8 cellular contexts compared by ENCODE assay signal in genomic region chr17:7834554-7834890, GRCh38. TPM values are rescaled to one million over a fixed set of nuclear protein-coding genes. Genes with fewer than 3 reads are reported as not detected.
DNase-seq lines count a peak whose midpoint lies in the region; ATAC-seq, FAIRE-seq and TF ChIP-seq lines count a peak whose summit lies in the region.

No MANE protein-coding gene starts in this region.

- CTCF ChIA-PET in A549 (lab: Yijun Ruan, JAX) (interaction anchor here (0.7 to 25.1 kb wide), 33 partner anchors 5 to 560 kb away, joined by 3 to 677 read pairs (median 4); partner anchors contain the start of genes KDM6B, NAA38, RNF227 and TMEM88), HEK293 (lab: Yijun Ruan, JAX) (interaction anchor here (0.6 to 3.4 kb wide), 30 partner anchors 8 to 218 kb away, joined by 3 to 16 read pairs (median 5); partner anchors contain the start of gene NAA38)

- peak; percentile 15 to 32; a peak in 5 of 6 replicates for ATAC-seq in A549
- ATAC-seq in GM21360 (IDR thresholded peaks at IDR 0.05; ENCODE audit: unreplicated experiment): no peak

- intact Hi-C loops in thyroid gland (cut with DNase I): no loop called here

- POLR2A ChIA-PET in A549 (lab: Yijun Ruan, JAX) (interaction anchor here (0.7 to 6.7 kb wide), 6 partner anchors 9 to 23 kb away, joined by 3 to 44 read pairs (median 6); partner anchors contain the start of genes CYB5D1 and NAA38), HEK293 (lab: Yijun Ruan, JAX) (interaction anchor here (0.7 to 6.1 kb wide), 9 partner anchors 9 to 517 kb away, joined by 3 to 56 read pairs (median 4); partner anchors contain the start of genes CNTROB, CYB5D1, NAA38 and TMEM88)

- peak overlapping the region; percentile 76 to 89 for H3K27ac ChIP-seq in A549
- H3K27ac ChIP-seq in HEK293 (ENCODE audit: extremely low read depth, low read depth, low read length): peak overlapping the region; percentile 100; the same call in 1 of the 2 replicates
- peak overlapping the region; percentile 85 to 99 (median 98) for H3K27ac ChIP-seq in thyroid gland

- TF ChIP-seq POLR2A in A549 (IDR thresholded peaks at IDR 0.05; ENCODE audit: low read length) (no peak), thyroid gland (IDR thresholded peaks at IDR 0.05) (no peak)

- no peaks in the 10 kb centered on the region for H3K36me3 ChIP-seq in HEK293 (ENCODE audit: control insufficient read depth in 2 of 2, insufficient read depth in 1 of 2, low read length in 2 of 2)
- no peaks in the 10 kb centered on the region for H3K36me3 ChIP-seq in thyroid gland

- TF ChIP-seq CTCF in A549 (IDR thresholded peaks at IDR 0.05): no peak
- no peak for TF ChIP-seq CTCF in HEK293 (tag by site-specific recombination; IDR thresholded peaks at IDR 0.05)
- no peak for TF ChIP-seq CTCF in WI38 (IDR thresholded peaks at IDR 0.05; ENCODE audit: low read depth, low read length)
- TF ChIP-seq CTCF in thyroid gland (IDR thresholded peaks at IDR 0.05): no peak

- H3K4me2 ChIP-seq in A549: peak overlapping the region; percentile 96

- 1% methylated on average over 14 of the region's 15 CpGs for WGBS in A549 (ENCODE audit: missing lambda C conversion rate)
- 0 to 1% methylated on average over 7 to 15 of the region's 15 CpGs for WGBS in thyroid gland, 2 donors

- H3K27me3 ChIP-seq in thyroid gland: no peaks in the 10 kb centered on the region

- peaks cover 29% of the 10 kb centered on the region for H3K4me1 ChIP-seq in A549
- peaks cover 21% of the 10 kb centered on the region for H3K4me1 ChIP-seq in HEK293 (ENCODE audit: control insufficient read depth, insufficient read depth, low read length)
- peaks cover 20 to 29% of the 10 kb centered on the region in 2 donors for H3K4me1 ChIP-seq in thyroid gland

- DNase-seq in A549 (ENCODE audit: low read depth in 1 of 2, low spot score in 1 of 2): peak; percentile 50 to 76
- peak; percentile 78 for DNase-seq in effector CD8-positive, alpha-beta T cell (lab: John Stamatoyannopoulos, UW)
- DNase-seq in middle frontal gyrus (ENCODE audit: extremely low spot score, low spot score): peak; percentile 2
- peak; percentile 67 to 68 for DNase-seq in thyroid gland
- no peak for DNase-seq in NCI-H2107 treated with DMSO at 0.1 percent for 48 hours (lab: John Stamatoyannopoulos, UW; ENCODE audit: unreplicated experiment)

- no peak for TF ChIP-seq EP300 in A549 (IDR thresholded peaks at IDR 0.05)

- TF ChIP-seq RAD21 in A549 (conservative IDR thresholded peaks at IDR 0.05 in 1 of 2, IDR thresholded peaks at IDR 0.05 in 1 of 2): no peak

- no peak for FAIRE-seq in A549 (lab: Jason Lieb, UNC)

- H3K9me3 ChIP-seq in A549: no peaks in the 10 kb centered on the region
- H3K9me3 ChIP-seq in HEK293 (ENCODE audit: control insufficient read depth, insufficient read depth, low read depth, low read length): no peaks in the 10 kb centered on the region
- H3K9me3 ChIP-seq in thyroid gland: no peaks in the 10 kb centered on the region

- H3K4me3 ChIP-seq in A549 (peak overlapping the region; percentile 60), HEK293 (ENCODE audit: low read depth, low read length) (peak overlapping the region; percentile 55), WI38 (ENCODE audit: low read depth, low read length) (peak overlapping the region; percentile 79), thyroid gland (replicated peaks in 1 of 3) (peak overlapping the region; percentile 40 to 84 (median 61))

TF ChIP-seq in A549, 52 proteins besides CTCF, POLR2A, EP300 and RAD21 (continues in another document):
- no peak for TF ChIP-seq MAFK (IDR thresholded peaks at IDR 0.05; ENCODE audit: partially characterized antibody)

TF ChIP-seq in HEK293, 187 proteins besides CTCF, POLR2A, EP300 and RAD21 (continues in another document):
- TF ChIP-seq PRDM1 (tag by site-specific recombination; IDR thresholded peaks at IDR 0.05) (0 out of 2 replicates have a peak, but pooled peaks have one; percentile 35), BCL11A (tag by site-specific recombination; IDR thresholded peaks at IDR 0.05; ENCODE audit: low read depth) (peak; percentile 67; the same call in 1 of the 2 replicates), ZNF146 (tag by site-specific recombination; IDR thresholded peaks at IDR 0.05) (no peak), SP7 (tag by site-specific recombination; IDR thresholded peaks at IDR 0.05) (no peak), ZBTB10 (tag by site-specific recombination; IDR thresholded peaks at IDR 0.05) (peak; percentile 40; the same call in 1 of the 2 replicates), KLF1 (tag by site-specific recombination; IDR thresholded peaks at IDR 0.05) (peak; percentile 68; the same call in 1 of the 2 replicates), KLF8 (tag by site-specific recombination; IDR thresholded peaks at IDR 0.05) (0 out of 2 replicates have a peak, but pooled peaks have one; percentile 47), HIC1 (tag by site-specific recombination; IDR thresholded peaks at IDR 0.05) (0 out of 2 replicates have a peak, but pooled peaks have one; percentile 57)

RNA-seq across cellular contexts. Expression of gene KDM6B, which starts 0.5 kb away (rescaled TPM):
- polyA plus RNA-seq in A549 (2011; rRNA removed) (1.3 and 3.3 TPM in 2 replicates), A549 (2017; fragmentation: RNase III; extraction: RNeasy Plus Mini Kit Qiagen cat#74134 plus additional on column Dnase treatment) (7.6 to 10.2 TPM (median 8.8 TPM) in 3 replicates)
- polyA plus RNA-seq in A549 (2012; cell fraction: cytosol; rRNA removed): 1.8 and 2.7 TPM in 2 replicates
- 9.4 and 11.6 TPM in 2 replicates for polyA plus RNA-seq in A549 (2012; cell fraction: nucleus; rRNA removed)
- 10.8 and 14.7 TPM in 2 replicates for polyA minus RNA-seq in A549 (2011; rRNA and poly(A)+ RNA removed)
- 10 to 100 TPM in 2 of 4 donors, 1 to 10 TPM in 2; 4.8 to 14.4 (median 10.4) TPM for total RNA-seq in thyroid gland

RNA-seq across cellular contexts. Expression of gene TMEM88, which starts 20.3 kb away (rescaled TPM):
- polyA plus RNA-seq in A549 (2011; rRNA removed) (0.48 and 0.57 TPM in 2 replicates), A549 (2017; fragmentation: RNase III; extraction: RNeasy Plus Mini Kit Qiagen cat#74134 plus additional on column Dnase treatment) (0.17 to 0.73 TPM (median 0.33 TPM) in 3 replicates)
- polyA plus RNA-seq in A549 (2012; cell fraction: cytosol; rRNA removed): 0.29 and 0.44 TPM in 2 replicates
- 11.6 and 16.8 TPM in 2 replicates for polyA plus RNA-seq in A549 (2012; cell fraction: nucleus; rRNA removed)
- polyA minus RNA-seq in A549 (2011; rRNA and poly(A)+ RNA removed): 0.54 TPM in 1 of 2 replicates, not detected in the other
- 10 to 100 TPM; 12.3 to 39.5 (median 18.4) TPM for total RNA-seq in thyroid gland

RNA-seq across cellular contexts. Expression of gene NAA38, which starts 22.8 kb away (rescaled TPM):
- 98.9 and 102 TPM in 2 replicates for polyA plus RNA-seq in A549 (2011; rRNA removed)
- polyA plus RNA-seq in A549 (2012; cell fraction: cytosol; rRNA removed): 518 TPM in 2 replicates
- 332 and 388 TPM in 2 replicates for polyA plus RNA-seq in A549 (2012; cell fraction: nucleus; rRNA removed)
- 268 to 287 TPM (median 275 TPM) in 3 replicates for polyA plus RNA-seq in A549 (2017; fragmentation: RNase III; extraction: RNeasy Plus Mini Kit Qiagen cat#74134 plus additional on column Dnase treatment)
- polyA minus RNA-seq in A549 (2011; rRNA and poly(A)+ RNA removed): 18.6 and 32.8 TPM in 2 replicates
- 100 to 1,000 TPM in 2 of 4 donors, 10 to 100 TPM in 2; 24.6 to 180 (median 79.6) TPM for total RNA-seq in thyroid gland

RNA-seq across cellular contexts. Expression of gene CYB5D1, which starts 23.3 kb away (rescaled TPM):
- polyA plus RNA-seq in A549 (2011; rRNA removed) (17.7 and 20.4 TPM in 2 replicates), A549 (2017; fragmentation: RNase III; extraction: RNeasy Plus Mini Kit Qiagen cat#74134 plus additional on column Dnase treatment) (26.4 to 28.2 TPM (median 28.1 TPM) in 3 replicates)
- 15.8 and 19.3 TPM in 2 replicates for polyA plus RNA-seq in A549 (2012; cell fraction: cytosol; rRNA removed)
- 16.0 and 16.3 TPM in 2 replicates for polyA plus RNA-seq in A549 (2012; cell fraction: nucleus; rRNA removed)
- 10.9 and 13.0 TPM in 2 replicates for polyA minus RNA-seq in A549 (2011; rRNA and poly(A)+ RNA removed)
- total RNA-seq in thyroid gland: 10 to 100 TPM; 14.9 to 29.5 (median 23.5) TPM

RNA-seq across cellular contexts. Expression of gene CHD3, which starts 54.1 kb away (rescaled TPM):
- polyA plus RNA-seq in A549 (2011; rRNA removed): 56.3 and 69.7 TPM in 2 replicates
- polyA plus RNA-seq in A549 (2012; cell fraction: cytosol; rRNA removed): 65.2 and 89.0 TPM in 2 replicates
- 224 and 249 TPM in 2 replicates for polyA plus RNA-seq in A549 (2012; cell fraction: nucleus; rRNA removed)
- 88.0 to 113 TPM (median 111 TPM) in 3 replicates for polyA plus RNA-seq in A549 (2017; fragmentation: RNase III; extraction: RNeasy Plus Mini Kit Qiagen cat#74134 plus additional on column Dnase treatment)
- polyA minus RNA-seq in A549 (2011; rRNA and poly(A)+ RNA removed): 139 and 156 TPM in 2 replicates
- total RNA-seq in thyroid gland: 100 to 1,000 TPM in 1 of 4 donors, 10 to 100 TPM in 3; 78.9 to 117 (median 91.4) TPM

Comparison
In these comparisons a context has a peak if more than half of its experiments do, and no peak if none do; other contexts are left out.
1. Of the 5 proteins assayed by ChIP-seq in both HEK293 and A549: peak only in HEK293: none; only in A549: REST; in both: none; in neither: 4.